11 cellular contexts compared by ENCODE assay signal in the genomic region with DNA sequence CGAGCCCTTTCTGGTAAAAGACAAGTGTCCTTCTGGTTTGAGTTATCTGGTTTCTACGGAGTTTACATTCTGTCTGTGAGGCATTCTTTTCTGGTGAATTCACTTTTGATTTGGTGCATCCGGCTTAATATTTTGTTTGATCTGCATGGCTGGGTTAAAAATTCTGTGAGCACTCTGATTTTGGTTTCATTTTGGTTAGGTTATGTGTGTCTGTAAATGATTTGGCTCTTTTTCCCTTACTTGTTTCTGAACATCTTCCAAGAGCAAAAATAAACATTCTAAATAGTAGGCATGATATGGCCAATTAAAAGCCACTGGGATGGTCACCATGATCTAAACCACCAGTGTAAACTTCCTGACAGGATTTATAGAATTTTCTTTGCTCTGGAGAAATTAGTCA.
DNase-seq lines count a peak whose midpoint lies in the region; ATAC-seq, FAIRE-seq and TF ChIP-seq lines count a peak whose summit lies in the region.
"Had no signal": no experiment of that assay in that cellular context is flagged by ENCODE, and none has a peak within 500 bp of the region (broad histone marks: within the 10 kb centered on the region; RNA-seq: fewer than 3 reads in every experiment).

No MANE protein-coding gene starts in this region.

- H3K9me3 ChIP-seq in smooth muscle cell (replicated peaks; ENCODE audit: low read depth) (no peaks in the 10 kb centered on the region), body of pancreas (no peaks in the 10 kb centered on the region)

- H3K4me1 ChIP-seq in smooth muscle cell (ENCODE audit: low read depth) (peaks cover 28% of the 10 kb centered on the region), body of pancreas (peaks cover 5% of the 10 kb centered on the region)

- no peak overlapping the region for H3K9ac ChIP-seq in smooth muscle cell (ENCODE audit: low read depth)

- peak; percentile 43 for DNase-seq in GM03348 (ENCODE audit: low spot score)
- DNase-seq in RCC 7860 (ENCODE audit: low spot score) = peak; percentile 84
- DNase-seq in epithelial cell of proximal tubule (ENCODE audit: low read depth) = no peak
- DNase-seq in smooth muscle cell (lab: John Stamatoyannopoulos, UW; ENCODE audit: unreplicated experiment) = no peak
- DNase-seq in CD14-positive monocyte (ENCODE audit: low spot score) = no peak
- DNase-seq in body of pancreas = no peak
- DNase-seq in effector memory CD8-positive, alpha-beta T cell = no peak
- DNase-seq: activated CD4-positive, alpha-beta T cell treated with anti-CD3 and anti-CD28 coated beads for 1 hour; hippocampal formation; NCI-H2171 treated with DMSO at 0.1 percent for 48 hours; trophoblast cell had no signal

- ATAC-seq in body of pancreas = no peak
- no peak for ATAC-seq in effector memory CD8-positive, alpha-beta T cell (replicated peaks)

- TF ChIP-seq POLR2A in body of pancreas (IDR thresholded peaks at IDR 0.05) = no peak

- no peaks in the 10 kb centered on the region for H3K36me3 ChIP-seq in smooth muscle cell (ENCODE audit: low read depth)
- H3K36me3 ChIP-seq in body of pancreas (replicated peaks in 1 of 2; ENCODE audit: insufficient read depth in 1 of 2, low read depth in 2 of 2) = no peaks in the 10 kb centered on the region

- no peaks in the 10 kb centered on the region for H4K20me1 ChIP-seq in smooth muscle cell (ENCODE audit: low read depth)

- peaks cover 1% of the 10 kb centered on the region for H3K4me1 Mint-ChIP-seq in CD14-positive monocyte
- no peaks in the 10 kb centered on the region for H3K4me1 Mint-ChIP-seq in effector memory CD8-positive, alpha-beta T cell (ENCODE audit: low read depth in 2 of 2)

- H3F3A ChIP-seq in smooth muscle cell (ENCODE audit: low read depth) = peaks cover 9% of the 10 kb centered on the region

- peaks cover 0 to 5% (median 3%) of the 10 kb centered on the region in 7 donors for H3K9me3 Mint-ChIP-seq in CD14-positive monocyte
- H3K9me3 Mint-ChIP-seq in effector memory CD8-positive, alpha-beta T cell = peaks cover 0 to 2% of the 10 kb centered on the region in 2 donors

- WGBS in smooth muscle cell (ENCODE audit: low lambda C conversion rate) = 43% methylated on average over 3 of the region's 3 CpGs
- WGBS in body of pancreas, 2 donors = 36 to 47% methylated on average over 3 of the region's 3 CpGs

- no peaks in the 10 kb centered on the region for H3K36me3 Mint-ChIP-seq in CD14-positive monocyte
- no peaks in the 10 kb centered on the region for H3K36me3 Mint-ChIP-seq in effector memory CD8-positive, alpha-beta T cell (ENCODE audit: insufficient read depth)

- H2AFZ ChIP-seq in smooth muscle cell (ENCODE audit: low read depth) = no peak overlapping the region

- H3K27me3 ChIP-seq in smooth muscle cell (ENCODE audit: low read depth) (no peaks in the 10 kb centered on the region), body of pancreas (no peaks in the 10 kb centered on the region)

- intact Hi-C loops in CD14-positive monocyte (cut with micrococcal nuclease) (no loop called here), body of pancreas (cut with DNase I) (no loop called here)

- H3K4me3 Mint-ChIP-seq in CD14-positive monocyte = no peak overlapping the region
- H3K4me3 Mint-ChIP-seq in effector memory CD8-positive, alpha-beta T cell = no peak overlapping the region

- TF ChIP-seq CTCF in epithelial cell of proximal tubule (conservative IDR thresholded peaks at IDR 0.05; ENCODE audit: low read depth, low read length) = no peak
- TF ChIP-seq CTCF in smooth muscle cell (IDR thresholded peaks at IDR 0.05; ENCODE audit: borderline replicate concordance, insufficient read depth, poor library complexity, severe bottlenecking) = no peak
- TF ChIP-seq CTCF in CD14-positive monocyte (IDR thresholded peaks at IDR 0.05) = no peak
- no peak for TF ChIP-seq CTCF in body of pancreas (IDR thresholded peaks at IDR 0.05)

- peaks cover 0 to 3% (median 0%) of the 10 kb centered on the region in 3 donors for H3K27me3 Mint-ChIP-seq in CD14-positive monocyte (ENCODE audit: low read depth in 3 of 3)
- H3K27me3 Mint-ChIP-seq in effector memory CD8-positive, alpha-beta T cell = peaks cover 5 to 6% of the 10 kb centered on the region in 2 donors

- no peaks in the 10 kb centered on the region for H3K79me2 ChIP-seq in smooth muscle cell (ENCODE audit: low read depth)

- H3K27ac ChIP-seq in smooth muscle cell (ENCODE audit: low read depth) (peak overlapping the region; percentile 20), body of pancreas (peak overlapping the region in 1 of 4 donors; percentile 37)

- H3K4me3 ChIP-seq in epithelial cell of proximal tubule (ENCODE audit: low read depth, low read length) (peak overlapping the region; percentile 37), smooth muscle cell (no peak overlapping the region), body of pancreas (no peak overlapping the region)

- H3K27ac Mint-ChIP-seq in CD14-positive monocyte = no peak overlapping the region
- no peak overlapping the region for H3K27ac Mint-ChIP-seq in effector memory CD8-positive, alpha-beta T cell

- peak overlapping the region; percentile 68 for H3K4me2 ChIP-seq in smooth muscle cell

- peak; percentile 98 for FAIRE-seq in RCC 7860 (lab: Jason Lieb, UNC)

Comparison
In these comparisons a context has a peak if more than half of its experiments do, and no peak if none do; other contexts are left out.
1. DNase-seq: peak in GM03348 (single experiment) and RCC 7860 (single experiment); none in epithelial cell of proximal tubule (single experiment), smooth muscle cell (single experiment), CD14-positive monocyte (single experiment), body of pancreas (0 of 4) and effector memory CD8-positive, alpha-beta T cell (0 of 3).